In genomic region chr5:146595088-146595487, GRCh38 we compare ENCODE assay signal across 1 cellular context.
TF ChIP-seq lines count a peak whose summit lies in the region.

No MANE protein-coding gene starts in this region.

TF ChIP-seq in WTC11, 78 proteins besides CTCF, POLR2A, EP300 and RAD21 (continued from another document):
- TF ChIP-seq, protein P1, sequence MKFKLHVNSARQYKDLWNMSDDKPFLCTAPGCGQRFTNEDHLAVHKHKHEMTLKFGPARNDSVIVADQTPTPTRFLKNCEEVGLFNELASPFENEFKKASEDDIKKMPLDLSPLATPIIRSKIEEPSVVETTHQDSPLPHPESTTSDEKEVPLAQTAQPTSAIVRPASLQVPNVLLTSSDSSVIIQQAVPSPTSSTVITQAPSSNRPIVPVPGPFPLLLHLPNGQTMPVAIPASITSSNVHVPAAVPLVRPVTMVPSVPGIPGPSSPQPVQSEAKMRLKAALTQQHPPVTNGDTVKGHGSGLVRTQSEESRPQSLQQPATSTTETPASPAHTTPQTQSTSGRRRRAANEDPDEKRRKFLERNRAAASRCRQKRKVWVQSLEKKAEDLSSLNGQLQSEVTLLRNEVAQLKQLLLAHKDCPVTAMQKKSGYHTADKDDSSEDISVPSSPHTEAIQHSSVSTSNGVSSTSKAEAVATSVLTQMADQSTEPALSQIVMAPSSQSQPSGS (CRISPR knock-in tag; IDR thresholded peaks at IDR 0.05; ENCODE audit: borderline replicate concordance, low read depth): no peak
- TF ChIP-seq ZNF121 (CRISPR knock-in tag; IDR thresholded peaks at IDR 0.05): no peak
- TF ChIP-seq MYBL2 (CRISPR knock-in tag; IDR thresholded peaks at IDR 0.05): no peak
- no peak for TF ChIP-seq ELF4 (CRISPR knock-in tag; IDR thresholded peaks at IDR 0.05; ENCODE audit: low read depth)
- TF ChIP-seq IRF2 (CRISPR knock-in tag; IDR thresholded peaks at IDR 0.05; ENCODE audit: borderline replicate concordance, low read depth): no peak
- no peak for TF ChIP-seq CREB1 (CRISPR knock-in tag; IDR thresholded peaks at IDR 0.05)
- TF ChIP-seq PREB (CRISPR knock-in tag; IDR thresholded peaks at IDR 0.05; ENCODE audit: borderline replicate concordance): no peak
- TF ChIP-seq ZNF138 (CRISPR knock-in tag; conservative IDR thresholded peaks at IDR 0.05): no peak
- TF ChIP-seq ETV6 (CRISPR knock-in tag; IDR thresholded peaks at IDR 0.05): no peak
- no peak for TF ChIP-seq SMAD3 (CRISPR knock-in tag; IDR thresholded peaks at IDR 0.05; ENCODE audit: borderline replicate concordance)
- TF ChIP-seq NR1H2 (CRISPR knock-in tag; IDR thresholded peaks at IDR 0.05): no peak
- TF ChIP-seq AR (CRISPR knock-in tag; IDR thresholded peaks at IDR 0.05): no peak
